19 cellular contexts compared by ENCODE assay signal in genomic region chr7:46720761-46721160, GRCh38.
"Had no signal": no experiment of that assay in that cellular context is flagged by ENCODE, and none has a peak within 500 bp of the region (broad histone marks: within the 10 kb centered on the region; RNA-seq: fewer than 3 reads in every experiment).

No MANE protein-coding gene starts in this region.

- FAIRE-seq: HepG2, K562 had no signal

- ATAC-seq: HepG2, K562, SK-N-SH treated with all-trans-retinoic acid at 6 μM for 48 hours had no signal

- H3K4me3 ChIP-seq: K562, SJCRH30 had no signal

- H3K9ac ChIP-seq: KMS-11 had no signal

- H3K36me3 ChIP-seq: SJCRH30 had no signal

- DNase-seq: IMR-90, Kasumi-1, MM.1S, NCI-H1092 treated with DMSO at 0.1 percent for 48 hours, NCI-H1436, NCI-H187, NCI-H2029, NCI-H2081 treated with DMSO at 0.1 percent for 48 hours, NCI-H2227 treated with DMSO at 0.1 percent for 48 hours, NCI-H524 treated with DMSO at 0.1 percent for 48 hours, NCI-H69, NCI-H774, SHP77 treated with DMSO at 0.1 percent for 48 hours, SJCRH30 had no signal

- H3K27me3 ChIP-seq: SJCRH30 had no signal

- H3K27ac ChIP-seq: KMS-11, RWPE1, SJCRH30 had no signal

- H3K9me3 ChIP-seq: SJCRH30 had no signal

- H3K4me2 ChIP-seq: KMS-11 had no signal

- H3K4me1 ChIP-seq: SJCRH30 had no signal
